ENCODE assay signal across 21 cellular contexts in the genomic region with DNA sequence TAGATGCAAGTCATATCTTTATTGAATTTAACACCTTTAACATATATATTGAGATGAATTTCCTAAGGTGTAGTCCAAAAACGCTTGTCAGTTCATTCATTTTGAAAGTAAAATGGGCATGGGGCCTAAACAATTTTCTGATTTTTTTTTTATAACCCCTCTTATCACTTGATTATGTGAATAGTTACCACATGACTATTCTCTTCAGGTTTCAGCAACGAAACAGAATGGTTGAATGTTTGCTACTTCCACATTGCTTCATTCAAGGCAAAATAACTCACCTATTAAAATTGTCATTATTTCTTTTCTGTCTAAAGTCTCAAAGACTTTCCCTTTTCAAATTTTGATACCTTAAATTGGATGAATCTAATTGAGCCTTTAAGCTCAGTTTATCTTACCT.
DNase-seq lines count a peak whose midpoint lies in the region; ATAC-seq and TF ChIP-seq lines count a peak whose summit lies in the region.
"Had no signal": no experiment of that assay in that cellular context is flagged by ENCODE, and none has a peak within 500 bp of the region (broad histone marks: within the 10 kb centered on the region; RNA-seq: fewer than 3 reads in every experiment).

No MANE protein-coding gene starts in this region.

- no peaks in the 10 kb centered on the region for H4K20me1 ChIP-seq in PC-9 (ENCODE audit: insufficient read depth)

- H3K9me3 Mint-ChIP-seq in CD4-positive, alpha-beta memory T cell = peaks cover 0 to 10% (median 4%) of the 10 kb centered on the region in 8 donors
- H3K9me3 Mint-ChIP-seq in immature natural killer cell = no peaks in the 10 kb centered on the region
- H3K9me3 Mint-ChIP-seq in stimulated activated effector memory CD8-positive, alpha-beta T cell treated with anti-CD3 and anti-CD28 coated beads, Interleukin-12 subunit alpha, Interleukin-12 subunit beta, amount 100 ng/mL, for 72 hours = no peaks in the 10 kb centered on the region
- H3K9me3 Mint-ChIP-seq: activated naive CD4-positive, alpha-beta T cell treated with anti-CD3 and anti-CD28 coated beads, Interleukin-2, amount 50 U/mL, for 24 hours had no signal

- no peak for DNase-seq in CD4-positive, alpha-beta memory T cell
- no peak for DNase-seq in PC-9
- no peak for DNase-seq in immature natural killer cell
- DNase-seq in stimulated activated effector memory CD8-positive, alpha-beta T cell treated with anti-CD3 and anti-CD28 coated beads, Interleukin-12 subunit alpha, Interleukin-12 subunit beta, amount 100 ng/mL, for 72 hours (ENCODE audit: low spot score in 2 of 2) = no peak
- no peak for DNase-seq in EL
- DNase-seq in NCI-H146 treated with DMSO at 0.1 percent for 48 hours (lab: John Stamatoyannopoulos, UW; ENCODE audit: unreplicated experiment) = no peak
- no peak for DNase-seq in GM03348 (ENCODE audit: low spot score)
- DNase-seq: activated T-cell treated with anti-CD3 and anti-CD28 coated beads, Interleukin-2, amount 50 U/mL, for 1 hour; DND-41; glutamatergic neuron; Karpas-422; midbrain; MV-4-11; NCI-H1930; NCI-H2227 treated with DMSO at 0.1 percent for 48 hours; stimulated activated CD4-positive, alpha-beta T cell treated with anti-CD3 and anti-CD28 coated beads, Interleukin-1b, Interleukin-23, amount 100 ng/mL, for 48 hours; T-helper 9 cell; testis had no signal

- POLR2A ChIA-PET in CD4-positive, alpha-beta memory T cell (lab: Charles Lee; ENCODE audit: partially characterized antibody) = interaction anchor here (2.3 kb wide), 1 partner anchor 13 kb away, joined by 5 read pairs; no protein-coding TSS in a partner anchor
- POLR2A ChIA-PET in PC-9 (lab: Charles Lee; ENCODE audit: unreplicated experiment) = no interaction called here

- peaks cover 21% of the 10 kb centered on the region for H3F3A ChIP-seq in PC-9 (ENCODE audit: insufficient read depth, low read depth)

- H3K79me2 ChIP-seq in PC-9 (ENCODE audit: low read depth) = peaks cover 92% of the 10 kb centered on the region

- intact Hi-C loops in CD4-positive, alpha-beta memory T cell (cut with micrococcal nuclease) = no loop called here
- intact Hi-C loops in PC-9 (cut with micrococcal nuclease; ENCODE audit: unreplicated experiment) = no loop called here

- H3K36me3 Mint-ChIP-seq in CD4-positive, alpha-beta memory T cell = peaks cover 74 to 79% of the 10 kb centered on the region in 2 donors
- peaks cover 10 to 25% (median 13%) of the 10 kb centered on the region in 3 donors for H3K36me3 Mint-ChIP-seq in immature natural killer cell
- H3K36me3 Mint-ChIP-seq in stimulated activated effector memory CD8-positive, alpha-beta T cell treated with anti-CD3 and anti-CD28 coated beads, Interleukin-12 subunit alpha, Interleukin-12 subunit beta, amount 100 ng/mL, for 72 hours = peaks cover 50% of the 10 kb centered on the region

- no peak overlapping the region for H2AFZ ChIP-seq in PC-9

- H3K27me3 ChIP-seq in CD4-positive, alpha-beta memory T cell (ENCODE audit: insufficient read depth, low read length) = no peaks in the 10 kb centered on the region
- no peaks in the 10 kb centered on the region for H3K27me3 ChIP-seq in PC-9 (ENCODE audit: insufficient read depth, low read depth)
- H3K27me3 ChIP-seq: testis had no signal

- H3K4me3 Mint-ChIP-seq in CD4-positive, alpha-beta memory T cell = peak overlapping the region in 1 of 8 donors; percentile 58
- peak overlapping the region in 2 of 5 donors; percentile 11 to 52 for H3K4me3 Mint-ChIP-seq in immature natural killer cell
- no peak overlapping the region for H3K4me3 Mint-ChIP-seq in stimulated activated effector memory CD8-positive, alpha-beta T cell treated with anti-CD3 and anti-CD28 coated beads, Interleukin-12 subunit alpha, Interleukin-12 subunit beta, amount 100 ng/mL, for 72 hours
- H3K4me3 Mint-ChIP-seq: activated naive CD4-positive, alpha-beta T cell treated with anti-CD3 and anti-CD28 coated beads, Interleukin-2, amount 50 U/mL, for 24 hours had no signal

- TF ChIP-seq CTCF in PC-9 (conservative IDR thresholded peaks at IDR 0.05) = no peak

- no peaks in the 10 kb centered on the region for H3K9me3 ChIP-seq in CD4-positive, alpha-beta memory T cell (ENCODE audit: control insufficient read depth in 1 of 2, low read length in 2 of 2)
- no peaks in the 10 kb centered on the region for H3K9me3 ChIP-seq in PC-9 (ENCODE audit: insufficient read depth, low read depth)
- H3K9me3 ChIP-seq: prostate gland, testis had no signal

- H3K36me3 ChIP-seq in CD4-positive, alpha-beta memory T cell (ENCODE audit: insufficient read depth, low read length) = no peaks in the 10 kb centered on the region
- 0 out of 2 replicates have a peak, but pooled peaks cover 7% of the 10 kb centered on the region for H3K36me3 ChIP-seq in PC-9 (ENCODE audit: low read depth)
- H3K36me3 ChIP-seq: prostate gland had no signal

- H3K27me3 Mint-ChIP-seq in CD4-positive, alpha-beta memory T cell = no peaks in the 10 kb centered on the region
- H3K27me3 Mint-ChIP-seq in immature natural killer cell (ENCODE audit: low read depth in 3 of 3) = peaks cover 0 to 2% (median 0%) of the 10 kb centered on the region in 3 donors
- H3K27me3 Mint-ChIP-seq: activated naive CD4-positive, alpha-beta T cell treated with anti-CD3 and anti-CD28 coated beads, Interleukin-2, amount 50 U/mL, for 24 hours had no signal

- peaks cover 3% of the 10 kb centered on the region; the same call in 1 of the 2 replicates for H3K9me2 ChIP-seq in PC-9 (ENCODE audit: insufficient read depth)

- ATAC-seq in stimulated activated effector memory CD8-positive, alpha-beta T cell treated with anti-CD3 and anti-CD28 coated beads, Interleukin-12 subunit alpha, Interleukin-12 subunit beta, amount 100 ng/mL, for 72 hours = no peak
- ATAC-seq: Right ventricle myocardium inferior had no signal

- peaks cover 65 to 79% (median 74%) of the 10 kb centered on the region in 4 donors for H3K4me1 Mint-ChIP-seq in CD4-positive, alpha-beta memory T cell
- H3K4me1 Mint-ChIP-seq in immature natural killer cell = peaks cover 84 to 100% of the 10 kb centered on the region in 2 donors
- H3K4me1 Mint-ChIP-seq in stimulated activated effector memory CD8-positive, alpha-beta T cell treated with anti-CD3 and anti-CD28 coated beads, Interleukin-12 subunit alpha, Interleukin-12 subunit beta, amount 100 ng/mL, for 72 hours = peaks cover 76% of the 10 kb centered on the region

- H3K4me3 ChIP-seq in CD4-positive, alpha-beta memory T cell (ENCODE audit: low read length in 2 of 2) = no peak overlapping the region
- H3K4me3 ChIP-seq in PC-9 = no peak overlapping the region
- H3K4me3 ChIP-seq: prostate gland, testis had no signal

- CTCF ChIA-PET in CD4-positive, alpha-beta memory T cell (lab: Charles Lee; ENCODE audit: partially characterized antibody) = no interaction called here
- CTCF ChIA-PET in PC-9 (lab: Charles Lee) = no interaction called here

- H3K4me1 ChIP-seq in CD4-positive, alpha-beta memory T cell (ENCODE audit: insufficient read depth, low read length) = peaks cover 73% of the 10 kb centered on the region
- H3K4me1 ChIP-seq in PC-9 (replicated peaks; ENCODE audit: insufficient read depth) = peaks cover 20% of the 10 kb centered on the region
- H3K4me1 ChIP-seq: prostate gland, testis had no signal

- H3K27ac Mint-ChIP-seq in CD4-positive, alpha-beta memory T cell = peak overlapping the region in 5 of 7 donors; percentile 38 to 71 (median 65)
- H3K27ac Mint-ChIP-seq in immature natural killer cell = peak overlapping the region in 4 of 6 donors; percentile 17 to 71 (median 47)
- peak overlapping the region; percentile 81 for H3K27ac Mint-ChIP-seq in stimulated activated effector memory CD8-positive, alpha-beta T cell treated with anti-CD3 and anti-CD28 coated beads, Interleukin-12 subunit alpha, Interleukin-12 subunit beta, amount 100 ng/mL, for 72 hours

- no peak overlapping the region for H3K4me2 ChIP-seq in PC-9

- BruUV-seq in PC-9 (replicated peaks; lab: Mats Ljungman, UMichigan) = no TSS peak

- no peak overlapping the region for H3K27ac ChIP-seq in CD4-positive, alpha-beta memory T cell (ENCODE audit: low read depth, low read length)
- peak overlapping the region; percentile 33 for H3K27ac ChIP-seq in PC-9
- H3K27ac ChIP-seq: prostate gland, testis had no signal
